In genomic region chr22:23552573-23552972, GRCh38 we compare ENCODE assay signal across 12 cellular contexts. TPM values are rescaled to one million over a fixed set of nuclear protein-coding genes. Genes with fewer than 3 reads are reported as not detected.
"Had no signal": no experiment of that assay in that cellular context is flagged by ENCODE, and none has a peak within 500 bp of the region (broad histone marks: within the 10 kb centered on the region; RNA-seq: fewer than 3 reads in every experiment).

No MANE protein-coding gene starts in this region.

- FAIRE-seq: H1, H54 had no signal

- ATAC-seq: GM23338, HCT116 had no signal

- H2AFZ ChIP-seq: GM23248, GM23338 had no signal

- H3K27ac ChIP-seq: GM23248 had no signal

- H3K4me3 Mint-ChIP-seq: GM23338, H9, HFFc6 had no signal

- DNase-seq: GM23248, GOT3, H7, H9, HCEC 1CT, HFFc6 had no signal

- H3K4me3 ChIP-seq: GM23248, GM23338, HAP-1 had no signal

- H3K36me3 ChIP-seq: HAP-1 had no signal

- H3K4me2 ChIP-seq: GM23338 had no signal

- H3K27ac Mint-ChIP-seq: GM23338, H9, HFFc6 had no signal

- H3K9ac ChIP-seq: GM23248 had no signal

- H3K4me1 ChIP-seq: HAP-1 had no signal

RNA-seq across cellular contexts. Expression of gene IGLL1, which starts 27.5 kb away (rescaled TPM):
- total RNA-seq: GM23248, GM23338, H1, H4, H7, H9, HFFc6 had no signal
- polyA plus RNA-seq: GM23248, GM23338, H1 had no signal
